Comparison of ENCODE assay signal across 1 cellular context in the genomic region with DNA sequence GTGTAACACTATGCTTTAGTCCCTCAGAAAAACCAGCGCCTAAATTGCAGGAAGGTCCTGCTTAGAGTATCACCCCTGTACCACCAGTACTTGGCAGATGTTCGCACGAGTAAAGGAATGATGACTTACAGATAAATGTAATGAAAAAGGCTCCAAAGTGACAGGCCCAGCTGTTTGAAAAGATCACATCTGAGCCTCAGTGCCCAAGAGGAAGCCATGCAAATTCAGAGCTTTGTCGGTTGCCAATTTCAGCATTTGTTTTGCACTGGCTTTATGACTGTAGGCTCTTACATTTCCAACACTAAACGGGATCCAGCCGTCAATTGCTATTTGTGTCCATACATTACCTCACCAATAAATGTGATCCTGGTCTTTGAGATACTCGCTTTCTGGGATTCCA.
TF ChIP-seq lines count a peak whose summit lies in the region.

No MANE protein-coding gene starts in this region.

TF ChIP-seq in SK-N-SH treated with all-trans-retinoic acid at 6 μM for 48 hours, 23 proteins besides CTCF, POLR2A, EP300 and RAD21 (continued from another document):
- TF ChIP-seq, protein P1, sequence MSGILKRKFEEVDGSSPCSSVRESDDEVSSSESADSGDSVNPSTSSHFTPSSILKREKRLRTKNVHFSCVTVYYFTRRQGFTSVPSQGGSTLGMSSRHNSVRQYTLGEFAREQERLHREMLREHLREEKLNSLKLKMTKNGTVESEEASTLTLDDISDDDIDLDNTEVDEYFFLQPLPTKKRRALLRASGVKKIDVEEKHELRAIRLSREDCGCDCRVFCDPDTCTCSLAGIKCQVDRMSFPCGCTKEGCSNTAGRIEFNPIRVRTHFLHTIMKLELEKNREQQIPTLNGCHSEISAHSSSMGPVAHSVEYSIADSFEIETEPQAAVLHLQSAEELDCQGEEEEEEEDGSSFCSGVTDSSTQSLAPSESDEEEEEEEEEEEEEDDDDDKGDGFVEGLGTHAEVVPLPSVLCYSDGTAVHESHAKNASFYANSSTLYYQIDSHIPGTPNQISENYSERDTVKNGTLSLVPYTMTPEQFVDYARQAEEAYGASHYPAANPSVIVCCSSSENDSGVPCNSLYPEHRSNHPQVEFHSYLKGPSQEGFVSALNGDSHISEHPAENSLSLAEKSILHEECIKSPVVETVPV (CRISPR knock-in tag; IDR thresholded peaks at IDR 0.05): no peak
- TF ChIP-seq ZNF8 (CRISPR knock-in tag; IDR thresholded peaks at IDR 0.05): no peak
- TF ChIP-seq GLIS3 (CRISPR knock-in tag; IDR thresholded peaks at IDR 0.05): no peak
- TF ChIP-seq RARB (CRISPR knock-in tag; IDR thresholded peaks at IDR 0.05): no peak
